ENCODE assay signal across 1 cellular context in the genomic region with DNA sequence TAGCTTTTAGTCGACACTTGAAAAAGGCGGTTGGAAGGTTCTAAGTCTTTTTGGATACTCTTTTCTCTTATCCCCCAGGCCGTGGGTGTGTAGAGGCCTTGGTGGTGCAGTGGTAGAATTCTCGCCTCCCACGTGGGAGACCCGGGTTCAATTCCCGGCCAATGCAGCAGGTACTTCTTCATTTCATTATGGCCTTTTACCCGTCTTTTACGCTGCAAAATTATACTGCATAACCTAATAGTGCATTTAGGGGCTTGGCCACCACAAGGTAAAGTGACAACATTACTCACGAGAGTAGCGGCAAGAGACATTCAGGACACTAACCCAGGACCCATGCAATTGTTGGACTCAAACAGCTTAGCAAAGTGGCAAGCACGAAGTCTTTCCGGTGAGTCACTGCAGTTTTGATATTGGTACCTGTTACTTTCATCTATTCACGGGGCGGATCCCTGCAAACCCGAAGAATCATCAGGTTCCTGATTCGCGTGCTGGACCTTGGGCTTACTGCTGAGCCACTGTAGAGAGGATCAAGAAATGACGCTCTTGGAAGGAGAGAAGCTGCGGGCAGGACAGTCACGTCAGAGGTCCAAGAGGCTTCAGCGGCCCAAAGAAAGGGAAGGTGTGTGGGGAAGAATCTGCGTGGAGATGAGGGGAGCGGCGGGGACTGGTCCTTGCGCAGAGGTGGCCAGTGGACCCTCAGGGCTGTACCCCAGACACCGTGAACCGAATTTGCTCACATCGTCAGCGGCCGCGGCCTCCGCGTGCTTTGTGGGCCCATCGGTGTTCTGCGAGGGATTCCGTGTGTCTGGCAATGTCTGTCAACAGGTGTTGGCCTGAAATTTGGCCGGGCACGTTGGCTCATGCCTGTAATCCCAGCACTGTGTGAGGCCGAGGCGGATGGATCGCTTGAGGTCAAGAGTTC.
TF ChIP-seq lines count a peak whose summit lies in the region.

No MANE protein-coding gene starts in this region.

TF ChIP-seq in HepG2, 621 proteins besides CTCF, POLR2A, EP300 and RAD21 (continued from another document and continues in another):
- TF ChIP-seq ZKSCAN1 (IDR thresholded peaks at IDR 0.05; ENCODE audit: low read length) (no peak), ZKSCAN8 (CRISPR knock-in tag; IDR thresholded peaks at IDR 0.05; ENCODE audit: borderline replicate concordance) (no peak), NFIB (CRISPR knock-in tag; IDR thresholded peaks at IDR 0.05; ENCODE audit: borderline replicate concordance) (no peak), CBFB (CRISPR knock-in tag; IDR thresholded peaks at IDR 0.05) (no peak), ZFP36L1 (CRISPR knock-in tag; IDR thresholded peaks at IDR 0.05) (no peak), POGZ (CRISPR knock-in tag; IDR thresholded peaks at IDR 0.05) (no peak), CREB3 (CRISPR knock-in tag; IDR thresholded peaks at IDR 0.05) (no peak), RNF2 (conservative IDR thresholded peaks at IDR 0.05; ENCODE audit: low read depth) (0 out of 2 replicates have a peak, but pooled peaks have one; percentile 27), ZNF136 (CRISPR knock-in tag; IDR thresholded peaks at IDR 0.05; ENCODE audit: low read depth) (no peak), ZNF501 (CRISPR knock-in tag; IDR thresholded peaks at IDR 0.05) (no peak), PLSCR1 (CRISPR knock-in tag; IDR thresholded peaks at IDR 0.05; ENCODE audit: borderline replicate concordance) (no peak), MEF2D (CRISPR knock-in tag; IDR thresholded peaks at IDR 0.05) (no peak), ZNF761 (CRISPR knock-in tag; conservative IDR thresholded peaks at IDR 0.05) (no peak), TOPORS (CRISPR knock-in tag; IDR thresholded peaks at IDR 0.05) (no peak), ZMYM4 (CRISPR knock-in tag; IDR thresholded peaks at IDR 0.05) (no peak), DMTF1 (CRISPR knock-in tag; IDR thresholded peaks at IDR 0.05) (no peak), ZNF788 (CRISPR knock-in tag; IDR thresholded peaks at IDR 0.05; ENCODE audit: borderline replicate concordance) (no peak), MXI1 (IDR thresholded peaks at IDR 0.05; ENCODE audit: borderline replicate concordance, low read depth, low read length) (no peak), ZBTB38 (CRISPR knock-in tag; IDR thresholded peaks at IDR 0.05) (peak; percentile 51; the same call in 1 of the 2 replicates), ARID2 (CRISPR knock-in tag; IDR thresholded peaks at IDR 0.05; ENCODE audit: borderline replicate concordance) (no peak), ZNF83 (CRISPR knock-in tag; IDR thresholded peaks at IDR 0.05; ENCODE audit: borderline replicate concordance) (no peak), FOXO4 (CRISPR knock-in tag; conservative IDR thresholded peaks at IDR 0.05) (no peak), MAFG (CRISPR knock-in tag; IDR thresholded peaks at IDR 0.05) (no peak), ZNF703 (CRISPR knock-in tag; IDR thresholded peaks at IDR 0.05; ENCODE audit: borderline replicate concordance) (no peak), GTF2F1 (IDR thresholded peaks at IDR 0.05; ENCODE audit: low read length) (no peak), ZFP90 (CRISPR knock-in tag; IDR thresholded peaks at IDR 0.05; ENCODE audit: borderline replicate concordance) (peak; percentile 63), ELF1 (CRISPR knock-in tag; IDR thresholded peaks at IDR 0.05) (no peak), POLR2G (IDR thresholded peaks at IDR 0.05; ENCODE audit: low read depth, low read length) (no peak), ZNF572 (CRISPR knock-in tag; IDR thresholded peaks at IDR 0.05) (0 out of 2 replicates have a peak, but pooled peaks have one; percentile 16), STAT5B (CRISPR knock-in tag; IDR thresholded peaks at IDR 0.05) (no peak), ZNF326 (CRISPR knock-in tag; IDR thresholded peaks at IDR 0.05; ENCODE audit: borderline replicate concordance) (no peak), ZNF235 (CRISPR knock-in tag; IDR thresholded peaks at IDR 0.05; ENCODE audit: borderline replicate concordance) (no peak), HOXA5 (CRISPR knock-in tag; IDR thresholded peaks at IDR 0.05) (no peak), ZNF713 (CRISPR knock-in tag; IDR thresholded peaks at IDR 0.05) (no peak), TARDBP (CRISPR knock-in tag; IDR thresholded peaks at IDR 0.05) (no peak), MAZ (IDR thresholded peaks at IDR 0.05; ENCODE audit: borderline replicate concordance, low read depth, low read length) (no peak), MAZ (CRISPR knock-in tag; IDR thresholded peaks at IDR 0.05; ENCODE audit: low read depth) (no peak), ZNF225 (CRISPR knock-in tag; IDR thresholded peaks at IDR 0.05) (peak; percentile 34; the same call in 1 of the 2 replicates), ZNF230 (CRISPR knock-in tag; IDR thresholded peaks at IDR 0.05) (no peak), ZFX (CRISPR knock-in tag; IDR thresholded peaks at IDR 0.05; ENCODE audit: low read depth) (0 out of 2 replicates have a peak, but pooled peaks have one; percentile 30), MAFK (conservative IDR thresholded peaks at IDR 0.05 in 1 of 2, IDR thresholded peaks at IDR 0.05 in 1 of 2; ENCODE audit: low read length in 2 of 2) (no peak), DRAP1 (CRISPR knock-in tag; IDR thresholded peaks at IDR 0.05) (no peak), FOXP1 (IDR thresholded peaks at IDR 0.05) (no peak), FOXP1 (CRISPR knock-in tag; IDR thresholded peaks at IDR 0.05) (no peak)
- TF ChIP-seq, protein P1, sequence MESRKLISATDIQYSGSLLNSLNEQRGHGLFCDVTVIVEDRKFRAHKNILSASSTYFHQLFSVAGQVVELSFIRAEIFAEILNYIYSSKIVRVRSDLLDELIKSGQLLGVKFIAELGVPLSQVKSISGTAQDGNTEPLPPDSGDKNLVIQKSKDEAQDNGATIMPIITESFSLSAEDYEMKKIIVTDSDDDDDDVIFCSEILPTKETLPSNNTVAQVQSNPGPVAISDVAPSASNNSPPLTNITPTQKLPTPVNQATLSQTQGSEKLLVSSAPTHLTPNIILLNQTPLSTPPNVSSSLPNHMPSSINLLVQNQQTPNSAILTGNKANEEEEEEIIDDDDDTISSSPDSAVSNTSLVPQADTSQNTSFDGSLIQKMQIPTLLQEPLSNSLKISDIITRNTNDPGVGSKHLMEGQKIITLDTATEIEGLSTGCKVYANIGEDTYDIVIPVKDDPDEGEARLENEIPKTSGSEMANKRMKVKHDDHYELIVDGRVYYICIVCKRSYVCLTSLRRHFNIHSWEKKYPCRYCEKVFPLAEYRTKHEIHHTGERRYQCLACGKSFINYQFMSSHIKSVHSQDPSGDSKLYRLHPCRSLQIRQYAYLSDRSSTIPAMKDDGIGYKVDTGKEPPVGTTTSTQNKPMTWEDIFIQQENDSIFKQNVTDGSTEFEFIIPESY (CRISPR knock-in tag; IDR thresholded peaks at IDR 0.05), result no peak
- TF ChIP-seq, protein P2, sequence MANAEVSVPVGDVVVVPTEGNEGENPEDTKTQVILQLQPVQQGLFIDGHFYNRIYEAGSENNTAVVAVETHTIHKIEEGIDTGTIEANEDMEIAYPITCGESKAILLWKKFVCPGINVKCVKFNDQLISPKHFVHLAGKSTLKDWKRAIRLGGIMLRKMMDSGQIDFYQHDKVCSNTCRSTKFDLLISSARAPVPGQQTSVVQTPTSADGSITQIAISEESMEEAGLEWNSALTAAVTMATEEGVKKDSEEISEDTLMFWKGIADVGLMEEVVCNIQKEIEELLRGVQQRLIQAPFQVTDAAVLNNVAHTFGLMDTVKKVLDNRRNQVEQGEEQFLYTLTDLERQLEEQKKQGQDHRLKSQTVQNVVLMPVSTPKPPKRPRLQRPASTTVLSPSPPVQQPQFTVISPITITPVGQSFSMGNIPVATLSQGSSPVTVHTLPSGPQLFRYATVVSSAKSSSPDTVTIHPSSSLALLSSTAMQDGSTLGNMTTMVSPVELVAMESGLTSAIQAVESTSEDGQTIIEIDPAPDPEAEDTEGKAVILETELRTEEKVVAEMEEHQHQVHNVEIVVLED (CRISPR knock-in tag; IDR thresholded peaks at IDR 0.05; ENCODE audit: borderline replicate concordance), result no peak
- TF ChIP-seq, protein P3, sequence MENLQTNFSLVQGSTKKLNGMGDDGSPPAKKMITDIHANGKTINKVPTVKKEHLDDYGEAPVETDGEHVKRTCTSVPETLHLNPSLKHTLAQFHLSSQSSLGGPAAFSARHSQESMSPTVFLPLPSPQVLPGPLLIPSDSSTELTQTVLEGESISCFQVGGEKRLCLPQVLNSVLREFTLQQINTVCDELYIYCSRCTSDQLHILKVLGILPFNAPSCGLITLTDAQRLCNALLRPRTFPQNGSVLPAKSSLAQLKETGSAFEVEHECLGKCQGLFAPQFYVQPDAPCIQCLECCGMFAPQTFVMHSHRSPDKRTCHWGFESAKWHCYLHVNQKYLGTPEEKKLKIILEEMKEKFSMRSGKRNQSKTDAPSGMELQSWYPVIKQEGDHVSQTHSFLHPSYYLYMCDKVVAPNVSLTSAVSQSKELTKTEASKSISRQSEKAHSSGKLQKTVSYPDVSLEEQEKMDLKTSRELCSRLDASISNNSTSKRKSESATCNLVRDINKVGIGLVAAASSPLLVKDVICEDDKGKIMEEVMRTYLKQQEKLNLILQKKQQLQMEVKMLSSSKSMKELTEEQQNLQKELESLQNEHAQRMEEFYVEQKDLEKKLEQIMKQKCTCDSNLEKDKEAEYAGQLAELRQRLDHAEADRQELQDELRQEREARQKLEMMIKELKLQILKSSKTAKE (CRISPR knock-in tag; IDR thresholded peaks at IDR 0.05; ENCODE audit: borderline replicate concordance), result no peak
- TF ChIP-seq, protein P4, sequence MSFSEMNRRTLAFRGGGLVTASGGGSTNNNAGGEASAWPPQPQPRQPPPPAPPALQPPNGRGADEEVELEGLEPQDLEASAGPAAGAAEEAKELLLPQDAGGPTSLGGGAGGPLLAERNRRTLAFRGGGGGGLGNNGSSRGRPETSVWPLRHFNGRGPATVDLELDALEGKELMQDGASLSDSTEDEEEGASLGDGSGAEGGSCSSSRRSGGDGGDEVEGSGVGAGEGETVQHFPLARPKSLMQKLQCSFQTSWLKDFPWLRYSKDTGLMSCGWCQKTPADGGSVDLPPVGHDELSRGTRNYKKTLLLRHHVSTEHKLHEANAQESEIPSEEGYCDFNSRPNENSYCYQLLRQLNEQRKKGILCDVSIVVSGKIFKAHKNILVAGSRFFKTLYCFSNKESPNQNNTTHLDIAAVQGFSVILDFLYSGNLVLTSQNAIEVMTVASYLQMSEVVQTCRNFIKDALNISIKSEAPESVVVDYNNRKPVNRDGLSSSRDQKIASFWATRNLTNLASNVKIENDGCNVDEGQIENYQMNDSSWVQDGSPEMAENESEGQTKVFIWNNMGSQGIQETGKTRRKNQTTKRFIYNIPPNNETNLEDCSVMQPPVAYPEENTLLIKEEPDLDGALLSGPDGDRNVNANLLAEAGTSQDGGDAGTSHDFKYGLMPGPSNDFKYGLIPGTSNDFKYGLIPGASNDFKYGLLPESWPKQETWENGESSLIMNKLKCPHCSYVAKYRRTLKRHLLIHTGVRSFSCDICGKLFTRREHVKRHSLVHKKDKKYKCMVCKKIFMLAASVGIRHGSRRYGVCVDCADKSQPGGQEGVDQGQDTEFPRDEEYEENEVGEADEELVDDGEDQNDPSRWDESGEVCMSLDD (CRISPR knock-in tag; IDR thresholded peaks at IDR 0.05; ENCODE audit: borderline replicate concordance), result no peak
